ENCODE assay signal across 1 cellular context in the genomic region with DNA sequence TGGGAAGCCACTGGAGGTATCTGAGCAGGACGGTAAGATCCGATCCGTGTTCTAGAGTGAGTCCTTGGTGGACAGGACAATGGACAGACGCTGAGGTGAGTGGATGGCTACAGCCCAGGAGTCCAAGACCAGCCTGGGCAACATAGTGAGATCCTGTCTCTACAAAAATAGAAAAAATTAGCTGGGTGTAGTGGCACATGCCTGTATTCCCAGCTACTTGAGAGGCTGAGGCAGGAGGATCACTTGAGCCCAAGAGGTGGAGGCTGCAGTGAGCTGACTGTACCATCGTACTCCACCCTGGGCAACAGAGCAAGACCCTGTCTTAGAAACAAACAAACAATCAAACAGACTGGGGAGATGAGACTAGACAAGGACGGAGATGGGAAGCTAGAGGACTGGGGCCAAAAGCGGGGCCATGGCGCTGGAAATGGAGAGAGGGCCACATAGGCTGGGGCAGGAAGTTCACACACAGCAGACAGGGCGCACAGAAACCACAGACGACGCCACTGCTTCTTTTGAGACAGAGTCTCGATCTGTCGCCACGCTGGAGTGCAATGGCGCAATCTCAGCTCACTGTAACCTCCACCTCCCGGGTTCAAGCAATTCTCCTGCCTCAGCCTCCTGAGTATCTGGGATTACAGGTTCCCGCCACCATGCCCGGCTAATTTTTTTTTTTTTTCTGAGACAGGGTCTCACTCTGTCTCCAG.
TF ChIP-seq lines count a peak whose summit lies in the region.

No MANE protein-coding gene starts in this region.

TF ChIP-seq in K562, 482 proteins besides CTCF, POLR2A, EP300 and RAD21 (continued from another document):
- TF ChIP-seq, protein P1, sequence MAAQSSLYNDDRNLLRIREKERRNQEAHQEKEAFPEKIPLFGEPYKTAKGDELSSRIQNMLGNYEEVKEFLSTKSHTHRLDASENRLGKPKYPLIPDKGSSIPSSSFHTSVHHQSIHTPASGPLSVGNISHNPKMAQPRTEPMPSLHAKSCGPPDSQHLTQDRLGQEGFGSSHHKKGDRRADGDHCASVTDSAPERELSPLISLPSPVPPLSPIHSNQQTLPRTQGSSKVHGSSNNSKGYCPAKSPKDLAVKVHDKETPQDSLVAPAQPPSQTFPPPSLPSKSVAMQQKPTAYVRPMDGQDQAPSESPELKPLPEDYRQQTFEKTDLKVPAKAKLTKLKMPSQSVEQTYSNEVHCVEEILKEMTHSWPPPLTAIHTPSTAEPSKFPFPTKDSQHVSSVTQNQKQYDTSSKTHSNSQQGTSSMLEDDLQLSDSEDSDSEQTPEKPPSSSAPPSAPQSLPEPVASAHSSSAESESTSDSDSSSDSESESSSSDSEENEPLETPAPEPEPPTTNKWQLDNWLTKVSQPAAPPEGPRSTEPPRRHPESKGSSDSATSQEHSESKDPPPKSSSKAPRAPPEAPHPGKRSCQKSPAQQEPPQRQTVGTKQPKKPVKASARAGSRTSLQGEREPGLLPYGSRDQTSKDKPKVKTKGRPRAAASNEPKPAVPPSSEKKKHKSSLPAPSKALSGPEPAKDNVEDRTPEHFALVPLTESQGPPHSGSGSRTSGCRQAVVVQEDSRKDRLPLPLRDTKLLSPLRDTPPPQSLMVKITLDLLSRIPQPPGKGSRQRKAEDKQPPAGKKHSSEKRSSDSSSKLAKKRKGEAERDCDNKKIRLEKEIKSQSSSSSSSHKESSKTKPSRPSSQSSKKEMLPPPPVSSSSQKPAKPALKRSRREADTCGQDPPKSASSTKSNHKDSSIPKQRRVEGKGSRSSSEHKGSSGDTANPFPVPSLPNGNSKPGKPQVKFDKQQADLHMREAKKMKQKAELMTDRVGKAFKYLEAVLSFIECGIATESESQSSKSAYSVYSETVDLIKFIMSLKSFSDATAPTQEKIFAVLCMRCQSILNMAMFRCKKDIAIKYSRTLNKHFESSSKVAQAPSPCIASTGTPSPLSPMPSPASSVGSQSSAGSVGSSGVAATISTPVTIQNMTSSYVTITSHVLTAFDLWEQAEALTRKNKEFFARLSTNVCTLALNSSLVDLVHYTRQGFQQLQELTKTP (IDR thresholded peaks at IDR 0.05; ENCODE audit: low read depth in 1 of 2, partially characterized antibody in 2 of 2), result no peak
- TF ChIP-seq ZNF121 (CRISPR knock-in tag; conservative IDR thresholded peaks at IDR 0.05), result peak; percentile 61
